Comparison of ENCODE assay signal across 8 cellular contexts in the genomic region with DNA sequence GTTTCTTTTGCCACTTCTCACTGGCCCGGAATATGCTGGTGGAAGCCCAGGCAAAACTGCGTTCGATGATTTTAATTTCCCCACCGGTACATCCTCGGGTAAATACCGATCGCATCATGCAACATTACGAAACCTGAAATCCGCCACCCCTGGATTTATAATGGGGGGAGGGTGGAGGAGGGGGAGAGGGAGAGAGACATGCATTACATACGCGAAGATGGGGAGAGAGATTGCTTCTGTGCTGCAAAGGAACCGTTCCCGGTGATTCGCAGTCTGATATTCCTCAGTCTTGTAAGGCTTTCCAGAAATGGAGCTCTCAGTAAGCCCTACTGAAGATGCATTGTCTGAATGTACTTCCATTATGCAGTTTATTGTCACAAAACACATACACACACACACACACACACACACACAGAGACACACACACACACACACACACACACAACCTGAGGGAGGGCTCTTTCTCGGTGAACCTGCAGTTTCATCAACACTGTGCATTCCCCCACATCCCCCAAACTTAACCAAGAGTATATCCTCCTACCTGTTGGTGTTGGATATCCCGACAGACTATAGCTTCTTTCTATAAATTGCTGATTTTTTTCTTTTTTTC. TPM values are rescaled to one million over a fixed set of nuclear protein-coding genes. Genes with fewer than 3 reads are reported as not detected.
DNase-seq lines count a peak whose midpoint lies in the region; ATAC-seq and TF ChIP-seq lines count a peak whose summit lies in the region.

No MANE protein-coding gene starts in this region.

- intact Hi-C loops in right cardiac atrium (cut with DNase I), result no loop called here

- POLR2A ChIA-PET in WTC11 (lab: Charles Lee), result interaction anchor here (0.6 to 1.5 kb wide), 5 partner anchors 9 to 408 kb away, joined by 3 to 8 read pairs (median 4); a partner anchor contains a TSS

- H3K27me3 ChIP-seq in right cardiac atrium (ENCODE audit: control insufficient read depth, insufficient read depth) (no peaks in the 10 kb centered on the region), stomach smooth muscle (ENCODE audit: control insufficient read depth in 1 of 2, insufficient read depth in 2 of 2, low read length in 2 of 2) (no peaks in the 10 kb centered on the region)

- 26% methylated on average over 16 of the region's 16 CpGs for WGBS in right cardiac atrium

- peak; percentile 10 for ATAC-seq in HG03354 (IDR thresholded peaks at IDR 0.05; ENCODE audit: poor library complexity, severe bottlenecking, unreplicated experiment)
- ATAC-seq in WTC11, result no peak; the same call in 1 of the 2 replicates
- peak; percentile 18 to 23 for ATAC-seq in right cardiac atrium
- no peak for ATAC-seq in GM21717 (IDR thresholded peaks at IDR 0.05; ENCODE audit: unreplicated experiment)

- CTCF ChIA-PET in WTC11 (lab: Charles Lee), result interaction anchor here (0.6 to 1.7 kb wide), 10 partner anchors 12 to 336 kb away, joined by 3 to 10 read pairs (median 4); a partner anchor contains a TSS

- H3K9me3 ChIP-seq in right cardiac atrium (ENCODE audit: control insufficient read depth, low read length) (no peaks in the 10 kb centered on the region), stomach smooth muscle (ENCODE audit: control insufficient read depth in 2 of 2, low read length in 2 of 2) (no peaks in the 10 kb centered on the region)

- H3K27ac ChIP-seq in right cardiac atrium (ENCODE audit: low read length) (no peak overlapping the region), stomach smooth muscle (ENCODE audit: low read length) (no peak overlapping the region)

- DNase-seq in GM13976 (ENCODE audit: low spot score), result peak; percentile 15
- no peak for DNase-seq in WTC11 (ENCODE audit: low spot score)
- DNase-seq in right cardiac atrium, result no peak
- DNase-seq in SW 1271 (lab: John Stamatoyannopoulos, UW), result no peak
- DNase-seq in activated CD4-positive, alpha-beta T cell treated with anti-CD3 and anti-CD28 coated beads for 48 hours, result no peak

- H3K27me3 Mint-ChIP-seq in WTC11 (ENCODE audit: low read depth), result peaks cover 59% of the 10 kb centered on the region

- no peak overlapping the region for H3K9ac ChIP-seq in stomach smooth muscle (ENCODE audit: low read length in 2 of 2)

- no peaks in the 10 kb centered on the region for H3K36me3 ChIP-seq in stomach smooth muscle (ENCODE audit: control insufficient read depth in 2 of 2, insufficient read depth in 2 of 2, low read length in 2 of 2)

- H3K4me1 ChIP-seq in right cardiac atrium (ENCODE audit: control insufficient read depth, insufficient read depth, low read length) (no peaks in the 10 kb centered on the region), stomach smooth muscle (ENCODE audit: control insufficient read depth, insufficient read depth, low read length) (peaks cover 4% of the 10 kb centered on the region)

- H3K36me3 Mint-ChIP-seq in WTC11, result no peaks in the 10 kb centered on the region

- in situ Hi-C loops in GM13976 (cut with MboI; ENCODE audit: low sequenced_read_pairs, unreplicated experiment), result no loop called here

- peak overlapping the region; percentile 27 for H3K4me3 ChIP-seq in right cardiac atrium (ENCODE audit: low read length)
- H3K4me3 ChIP-seq in stomach smooth muscle (ENCODE audit: low read length in 2 of 2), result peak overlapping the region; percentile 68 to 69

- H3K4me1 Mint-ChIP-seq in WTC11, result peaks cover 18% of the 10 kb centered on the region

- no peaks in the 10 kb centered on the region for H3K9me3 Mint-ChIP-seq in WTC11

- peak overlapping the region; percentile 57 for H3K4me3 Mint-ChIP-seq in WTC11

- no peak overlapping the region for H3K27ac Mint-ChIP-seq in WTC11

- TF ChIP-seq CTCF in GM13976 (IDR thresholded peaks at IDR 0.05; ENCODE audit: borderline replicate concordance, control extremely low read depth, extremely low read depth, insufficient read depth, missing control alignments), result no peak
- TF ChIP-seq CTCF in WTC11 (IDR thresholded peaks at IDR 0.05), result no peak

TF ChIP-seq in WTC11, 78 proteins besides CTCF, POLR2A, EP300 and RAD21:
- TF ChIP-seq, protein P1, sequence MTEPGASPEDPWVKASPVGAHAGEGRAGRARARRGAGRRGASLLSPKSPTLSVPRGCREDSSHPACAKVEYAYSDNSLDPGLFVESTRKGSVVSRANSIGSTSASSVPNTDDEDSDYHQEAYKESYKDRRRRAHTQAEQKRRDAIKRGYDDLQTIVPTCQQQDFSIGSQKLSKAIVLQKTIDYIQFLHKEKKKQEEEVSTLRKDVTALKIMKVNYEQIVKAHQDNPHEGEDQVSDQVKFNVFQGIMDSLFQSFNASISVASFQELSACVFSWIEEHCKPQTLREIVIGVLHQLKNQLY (CRISPR knock-in tag; IDR thresholded peaks at IDR 0.05), result no peak

RNA-seq across cellular contexts. Expression of a gene that starts 0.7 kb away (rescaled TPM):
- total RNA-seq in WTC11 (2021) (0.09 to 0.34 TPM (median 0.09 TPM) in 3 replicates), right cardiac atrium (1 to 10 TPM; 3.2 to 4.0 (median 3.6) TPM)
- polyA plus RNA-seq in right cardiac atrium, result 4.4 TPM

RNA-seq across cellular contexts. Expression of a gene that starts 32.5 kb away (rescaled TPM):
- total RNA-seq in WTC11 (2021) (44.8 to 47.9 TPM (median 47.2 TPM) in 3 replicates), right cardiac atrium (100 to 1,000 TPM; 107 to 135 (median 111) TPM)
- 271 TPM for polyA plus RNA-seq in right cardiac atrium

Comparison
In these comparisons a context has a peak if more than half of its experiments do, and no peak if none do; other contexts are left out.
1. ATAC-seq: peak in HG03354 (single experiment) and right cardiac atrium (2 of 2); none in WTC11 (single experiment) and GM21717 (single experiment).